Comparison of ENCODE assay signal across 14 cellular contexts in the genomic region with DNA sequence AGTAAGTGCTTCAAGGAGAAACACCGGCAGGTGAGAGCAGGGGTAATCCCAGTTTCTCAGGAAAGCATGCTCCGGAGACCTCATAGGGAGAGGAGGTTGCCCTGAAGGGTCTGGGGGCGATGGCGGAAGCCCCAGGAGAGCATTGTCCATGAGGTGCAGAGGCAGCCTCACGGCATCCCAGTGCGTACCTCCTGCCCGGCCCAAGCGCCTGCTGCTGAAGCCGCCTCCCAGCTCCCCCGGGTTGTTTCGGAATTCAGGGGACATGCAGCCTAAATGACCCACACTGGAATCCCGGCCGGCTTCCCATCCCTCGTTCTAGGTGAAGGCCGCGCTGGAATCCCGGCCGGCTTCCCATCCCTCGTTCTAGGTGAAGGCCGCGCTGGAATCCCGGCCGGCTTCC. TPM values are rescaled to one million over a fixed set of nuclear protein-coding genes. Genes with fewer than 3 reads are reported as not detected.
A peak's percentile ranks its signal among the peaks of the same experiment; 100 is the strongest.
DNase-seq lines count a peak whose midpoint lies in the region; ATAC-seq, FAIRE-seq and TF ChIP-seq lines count a peak whose summit lies in the region.
"Had no signal": no experiment of that assay in that cellular context is flagged by ENCODE, and none has a peak within 500 bp of the region (broad histone marks: within the 10 kb centered on the region; RNA-seq: fewer than 3 reads in every experiment).

No MANE protein-coding gene starts in this region.

- H3K27me3 ChIP-seq in PC-9 (ENCODE audit: insufficient read depth, low read depth) (no peaks in the 10 kb centered on the region), skeletal muscle satellite cell (ENCODE audit: control insufficient read depth, insufficient read depth, low read length) (peaks cover 2% of the 10 kb centered on the region)
- no peaks in the 10 kb centered on the region for H3K27me3 ChIP-seq in CD8-positive, alpha-beta T cell (ENCODE audit: insufficient read depth, low read length)
- H3K27me3 ChIP-seq: breast epithelium had no signal

- H3K27ac Mint-ChIP-seq in activated CD4-positive, alpha-beta T cell treated with anti-CD3 and anti-CD28 coated beads, Interleukin-2, amount 10 ng/mL, durations not matched to agents 24 days and 14 days, result no peak overlapping the region
- H3K27ac Mint-ChIP-seq in glutamatergic neuron (ENCODE audit: unreplicated experiment), result no peak overlapping the region
- H3K27ac Mint-ChIP-seq in CD8-positive, alpha-beta T cell, result no peak overlapping the region

- H3K36me3 Mint-ChIP-seq in activated CD4-positive, alpha-beta T cell treated with anti-CD3 and anti-CD28 coated beads, Interleukin-2, amount 10 ng/mL, durations not matched to agents 24 days and 14 days (ENCODE audit: low read depth), result peaks cover 16% of the 10 kb centered on the region
- H3K36me3 Mint-ChIP-seq in glutamatergic neuron (ENCODE audit: unreplicated experiment), result no peaks in the 10 kb centered on the region
- peaks cover 3% of the 10 kb centered on the region for H3K36me3 Mint-ChIP-seq in CD8-positive, alpha-beta T cell

- H3K4me2 ChIP-seq in PC-9, result peak overlapping the region; percentile 87
- peak overlapping the region; percentile 85 for H3K4me2 ChIP-seq in skeletal muscle satellite cell (ENCODE audit: low read length)

- H3K9me2 ChIP-seq in PC-9 (ENCODE audit: insufficient read depth), result no peaks in the 10 kb centered on the region

- intact Hi-C loops in activated CD4-positive, alpha-beta T cell treated with anti-CD3 and anti-CD28 coated beads, Interleukin-2, amount 10 ng/mL, durations not matched to agents 24 days and 14 days (cut with micrococcal nuclease), result no loop called here
- intact Hi-C loops in PC-9 (cut with micrococcal nuclease; ENCODE audit: unreplicated experiment), result no loop called here
- intact Hi-C loops in CD8-positive, alpha-beta T cell (cut with DNase I, micrococcal nuclease), result no loop called here

- no peak overlapping the region for H3K9ac ChIP-seq in skeletal muscle satellite cell (ENCODE audit: low read depth, low read length)

- H3K27me3 Mint-ChIP-seq in activated CD4-positive, alpha-beta T cell treated with anti-CD3 and anti-CD28 coated beads, Interleukin-2, amount 10 ng/mL, durations not matched to agents 24 days and 14 days, result no peaks in the 10 kb centered on the region
- H3K27me3 Mint-ChIP-seq in glutamatergic neuron (ENCODE audit: unreplicated experiment), result peaks cover 11% of the 10 kb centered on the region
- no peaks in the 10 kb centered on the region for H3K27me3 Mint-ChIP-seq in CD8-positive, alpha-beta T cell (ENCODE audit: low read depth)

- peak overlapping the region; percentile 92 for H3K4me3 Mint-ChIP-seq in activated CD4-positive, alpha-beta T cell treated with anti-CD3 and anti-CD28 coated beads, Interleukin-2, amount 10 ng/mL, durations not matched to agents 24 days and 14 days
- peak overlapping the region; percentile 96 for H3K4me3 Mint-ChIP-seq in glutamatergic neuron (ENCODE audit: unreplicated experiment)
- no peak overlapping the region for H3K4me3 Mint-ChIP-seq in CD8-positive, alpha-beta T cell

- no peak for DNase-seq in activated CD4-positive, alpha-beta T cell treated with anti-CD3 and anti-CD28 coated beads, Interleukin-2, amount 10 ng/mL, durations not matched to agents 24 days and 14 days
- DNase-seq in activated CD4-positive, alpha-beta T cell treated with anti-CD3 and anti-CD28 coated beads, Interleukin-2, amount 50 U/mL, for 48 hours, result no peak
- no peak for DNase-seq in PC-9
- no peak for DNase-seq in glutamatergic neuron
- no peak for DNase-seq in CD8-positive, alpha-beta T cell
- DNase-seq in DMS153 (lab: John Stamatoyannopoulos, UW), result no peak
- no peak for DNase-seq in GM19239 (ENCODE audit: insufficient read length, low spot score)
- DNase-seq: activated T-cell treated with anti-CD3 and anti-CD28 coated beads for 4 hours, KBM-7, NCI-H2029 treated with DMSO at 0.1 percent for 48 hours, NCI-H774, SHP77 treated with DMSO at 0.1 percent for 48 hours had no signal

- H3K9me3 ChIP-seq in PC-9 (ENCODE audit: insufficient read depth, low read depth), result no peaks in the 10 kb centered on the region
- H3K9me3 ChIP-seq in skeletal muscle satellite cell (replicated peaks; ENCODE audit: low read length), result no peaks in the 10 kb centered on the region
- H3K9me3 ChIP-seq in CD8-positive, alpha-beta T cell (ENCODE audit: low read length), result no peaks in the 10 kb centered on the region
- H3K9me3 ChIP-seq: breast epithelium had no signal

- no peak overlapping the region for H3K27ac ChIP-seq in PC-9
- H3K27ac ChIP-seq in CD8-positive, alpha-beta T cell (ENCODE audit: low read depth, low read length), result no peak overlapping the region

- no peak overlapping the region for H3K4me3 ChIP-seq in PC-9
- no peak overlapping the region for H3K4me3 ChIP-seq in skeletal muscle satellite cell (ENCODE audit: low read length)
- H3K4me3 ChIP-seq in CD8-positive, alpha-beta T cell (ENCODE audit: low read depth, low read length), result no peak overlapping the region

- H3F3A ChIP-seq in PC-9 (ENCODE audit: insufficient read depth, low read depth), result peaks cover 29% of the 10 kb centered on the region; the same call in 1 of the 2 replicates

- no peaks in the 10 kb centered on the region for H3K9me3 Mint-ChIP-seq in activated CD4-positive, alpha-beta T cell treated with anti-CD3 and anti-CD28 coated beads, Interleukin-2, amount 10 ng/mL, durations not matched to agents 24 days and 14 days
- H3K9me3 Mint-ChIP-seq in glutamatergic neuron (ENCODE audit: unreplicated experiment), result peaks cover 9% of the 10 kb centered on the region
- no peaks in the 10 kb centered on the region for H3K9me3 Mint-ChIP-seq in CD8-positive, alpha-beta T cell

- no peak for ATAC-seq in CD8-positive, alpha-beta T cell

- POLR2A ChIA-PET in PC-9 (lab: Charles Lee; ENCODE audit: unreplicated experiment), result no interaction called here
- POLR2A ChIA-PET in CD8-positive, alpha-beta T cell (lab: Charles Lee), result interaction anchor here (1.0 to 3.1 kb wide), 5 partner anchors 12 to 39 kb away, joined by 3 to 13 read pairs (median 4); no protein-coding TSS in a partner anchor

- peaks cover 39% of the 10 kb centered on the region for H3K4me1 Mint-ChIP-seq in activated CD4-positive, alpha-beta T cell treated with anti-CD3 and anti-CD28 coated beads, Interleukin-2, amount 10 ng/mL, durations not matched to agents 24 days and 14 days
- H3K4me1 Mint-ChIP-seq in glutamatergic neuron (ENCODE audit: low read depth, unreplicated experiment), result peaks cover 29% of the 10 kb centered on the region
- peaks cover 51% of the 10 kb centered on the region for H3K4me1 Mint-ChIP-seq in CD8-positive, alpha-beta T cell (ENCODE audit: low read depth)

- no peak overlapping the region for H2AFZ ChIP-seq in PC-9

- no peaks in the 10 kb centered on the region for H3K36me3 ChIP-seq in PC-9 (ENCODE audit: low read depth)
- peaks cover 13% of the 10 kb centered on the region for H3K36me3 ChIP-seq in skeletal muscle satellite cell (ENCODE audit: insufficient read depth, low read length)
- no peaks in the 10 kb centered on the region for H3K36me3 ChIP-seq in CD8-positive, alpha-beta T cell (ENCODE audit: insufficient read depth, low read length)
- H3K36me3 ChIP-seq: breast epithelium had no signal

- CTCF ChIA-PET in PC-9 (lab: Charles Lee), result no interaction called here
- CTCF ChIA-PET in CD8-positive, alpha-beta T cell (lab: Charles Lee), result interaction anchor here (1.2 kb wide), 1 partner anchor 12 kb away, joined by 3 read pairs; no protein-coding TSS in a partner anchor

- TF ChIP-seq CTCF in PC-9 (conservative IDR thresholded peaks at IDR 0.05) (no peak), glutamatergic neuron (IDR thresholded peaks at IDR 0.05; ENCODE audit: partially characterized antibody, unreplicated experiment) (no peak)
- TF ChIP-seq CTCF in CD8-positive, alpha-beta T cell (IDR thresholded peaks at IDR 0.05), result no peak

- H4K20me1 ChIP-seq in PC-9 (ENCODE audit: insufficient read depth), result peaks cover 56% of the 10 kb centered on the region

- BruUV-seq in PC-9 (replicated peaks; lab: Mats Ljungman, UMichigan), result no TSS peak

- H3K79me2 ChIP-seq in PC-9 (ENCODE audit: low read depth), result peaks cover 71% of the 10 kb centered on the region

- peaks cover 21% of the 10 kb centered on the region for H3K4me1 ChIP-seq in PC-9 (replicated peaks; ENCODE audit: insufficient read depth)
- peaks cover 19% of the 10 kb centered on the region for H3K4me1 ChIP-seq in skeletal muscle satellite cell (ENCODE audit: control insufficient read depth, insufficient read depth, low read length)
- H3K4me1 ChIP-seq in CD8-positive, alpha-beta T cell (ENCODE audit: insufficient read depth, low read length), result peaks cover 37% of the 10 kb centered on the region

- no peak for FAIRE-seq in GM19239 (lab: Jason Lieb, UNC)

RNA-seq across cellular contexts. Expression of a gene that starts 2.7 kb away (rescaled TPM):
- 18.2 and 19.8 TPM in 2 replicates for total RNA-seq in activated CD4-positive, alpha-beta T cell treated with anti-CD3 and anti-CD28 coated beads, Interleukin-2, amount 10 ng/mL, durations not matched to agents 24 days and 14 days
- total RNA-seq in PC-9 (2021) (18.2 and 21.4 TPM in 2 replicates), glutamatergic neuron (ENCODE audit: unreplicated experiment) (53.5 TPM)
- total RNA-seq in skeletal muscle satellite cell (2012; rRNA removed), result 10.6 and 10.7 TPM in 2 replicates
- 10 to 100 TPM; 16.2 to 16.6 TPM for total RNA-seq in CD8-positive, alpha-beta T cell

RNA-seq across cellular contexts. Expression of a gene that starts 28.7 kb away (rescaled TPM):
- total RNA-seq in activated CD4-positive, alpha-beta T cell treated with anti-CD3 and anti-CD28 coated beads, Interleukin-2, amount 10 ng/mL, durations not matched to agents 24 days and 14 days, result 36.2 and 43.2 TPM in 2 replicates
- 28.5 and 30.9 TPM in 2 replicates for total RNA-seq in PC-9 (2021)
- total RNA-seq in glutamatergic neuron (ENCODE audit: unreplicated experiment), result 73.7 TPM
- total RNA-seq in skeletal muscle satellite cell (2012; rRNA removed), result 14.7 and 15.1 TPM in 2 replicates
- 100 to 1,000 TPM; 159 to 167 TPM for total RNA-seq in CD8-positive, alpha-beta T cell
